28 cellular contexts compared by ENCODE assay signal in the genomic region with DNA sequence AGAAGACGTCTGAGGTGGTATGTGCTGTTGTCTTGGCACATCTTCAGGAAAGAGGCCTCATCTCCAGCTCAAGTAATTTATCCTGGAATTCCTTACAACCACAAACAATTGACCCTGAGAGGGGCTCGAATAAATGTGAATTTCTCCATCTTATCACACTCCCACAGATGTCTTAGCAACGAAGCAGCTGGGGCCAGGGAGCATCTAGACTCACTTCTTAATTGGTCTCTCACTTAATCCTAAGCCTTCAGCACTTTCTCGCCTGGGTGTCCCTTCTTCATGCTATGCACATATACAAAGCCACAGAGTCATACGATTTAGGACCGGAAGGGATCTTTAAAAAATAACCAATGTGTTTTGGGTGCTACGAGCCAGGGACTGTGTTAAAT. TPM values are rescaled to one million over a fixed set of nuclear protein-coding genes. Genes with fewer than 3 reads are reported as not detected.
"Had no signal": no experiment of that assay in that cellular context is flagged by ENCODE, and none has a peak within 500 bp of the region (broad histone marks: within the 10 kb centered on the region; RNA-seq: fewer than 3 reads in every experiment).

No MANE protein-coding gene starts in this region.

- H3K36me3 ChIP-seq: esophagus muscularis mucosa, WERI-Rb-1 had no signal

- ATAC-seq: activated CD4-positive, CD25-positive, alpha-beta regulatory T cell treated with anti-CD3 and anti-CD28 coated beads, Interleukin-2, amount 50 U/mL, for 24 hours; activated CD8-positive, alpha-beta T cell treated with anti-CD3 and anti-CD28 coated beads for 36 hours; activated T-cell treated with anti-CD3 and anti-CD28 coated beads, Interleukin-2, amount 50 U/mL, for 4 hours; activated T-helper 17 cell treated with anti-CD3 and anti-CD28 coated beads, Interleukin-2, amount 50 U/mL, for 72 hours; body of pancreas; effector memory CD8-positive, alpha-beta T cell; T-helper 17 cell had no signal

- DNase-seq: activated B cell treated with CpG ODN at 0.5 μM for 24 hours; activated CD4-positive, alpha-beta T cell treated with anti-CD3 and anti-CD28 coated beads for 48 hours; activated CD4-positive, alpha-beta T cell treated with anti-CD3 and anti-CD28 coated beads, Interleukin-2, amount 50 U/mL, for 1 hour; activated CD4-positive, alpha-beta T cell treated with anti-CD3 and anti-CD28 coated beads, Interleukin-2, amount 50 U/mL, for 48 hours; activated CD8-positive, alpha-beta memory T cell treated with anti-CD3 and anti-CD28 coated beads for 24 hours; activated CD8-positive, alpha-beta T cell treated with anti-CD3 and anti-CD28 coated beads for 36 hours; activated effector memory CD4-positive, alpha-beta T cell treated with Interleukin-2 at 50 U/mL for 16 hours; activated gamma-delta T cell treated with Interleukin-2 at 50 U/mL for 16 hours; activated naive CD4-positive, alpha-beta T cell treated with anti-CD3 and anti-CD28 coated beads, Interleukin-2, amount 50 U/mL, for 16 hours; activated naive CD4-positive, alpha-beta T cell treated with Interleukin-2 at 50 U/mL for 16 hours; activated T-cell treated with anti-CD3 and anti-CD28 coated beads, Interleukin-2, amount 50 U/mL, for 4 hours; amygdala; body of pancreas; caudate nucleus; cortex of kidney; dermis blood vessel endothelial cell; effector CD4-positive, alpha-beta T cell; effector memory CD8-positive, alpha-beta T cell; foreskin melanocyte; T-helper 1 cell; T-helper 17 cell; T1000; WERI-Rb-1 had no signal

- H3K4me1 ChIP-seq: body of pancreas had no signal

- H3K27ac ChIP-seq: body of pancreas, esophagus muscularis mucosa, WERI-Rb-1 had no signal

- H3K4me3 ChIP-seq: body of pancreas, esophagus muscularis mucosa had no signal

- H3K27me3 ChIP-seq: body of pancreas had no signal

- FAIRE-seq: colon had no signal

- H3K9me3 ChIP-seq: body of pancreas had no signal

RNA-seq across cellular contexts. Expression of gene PCK1, which starts 27.1 kb away (rescaled TPM):
- total RNA-seq: activated B cell treated with CpG ODN at 0.5 μM for 24 hours; activated CD8-positive, alpha-beta T cell treated with anti-CD3 and anti-CD28 coated beads for 36 hours; activated T-helper 17 cell treated with anti-CD3 and anti-CD28 coated beads, Interleukin-2, amount 50 U/mL, for 72 hours; chondrocyte; dermis blood vessel endothelial cell; T-helper 17 cell had no signal

RNA-seq across cellular contexts. Expression of gene ZBP1, which starts 32.2 kb away (rescaled TPM):
- total RNA-seq: chondrocyte, dermis blood vessel endothelial cell had no signal
